In genomic region chr19:56596676-56597075, GRCh38 we compare ENCODE assay signal across 2 cellular contexts.
TF ChIP-seq lines count a peak whose summit lies in the region.

No MANE protein-coding gene starts in this region.

TF ChIP-seq in SK-N-SH, 30 proteins besides CTCF, POLR2A, EP300 and RAD21 (continued from another document):
- TF ChIP-seq USF2 (IDR thresholded peaks at IDR 0.05; ENCODE audit: borderline replicate concordance, low read depth, low read length) (no peak), RCOR1 (IDR thresholded peaks at IDR 0.05; ENCODE audit: low read length) (no peak), NRF1 (IDR thresholded peaks at IDR 0.05; ENCODE audit: low read depth, low read length) (no peak), GABPA (IDR thresholded peaks at IDR 0.05; ENCODE audit: low read depth) (no peak), PBX3 (IDR thresholded peaks at IDR 0.05) (no peak), TAF1 (IDR thresholded peaks at IDR 0.05; ENCODE audit: borderline replicate concordance, low read depth, low read length) (no peak), USF1 (IDR thresholded peaks at IDR 0.05; ENCODE audit: borderline replicate concordance, low read depth) (no peak), EZH2phosphoT487 (IDR thresholded peaks at IDR 0.05; ENCODE audit: borderline replicate concordance, low read depth) (no peak), SIN3A (IDR thresholded peaks at IDR 0.05; ENCODE audit: borderline replicate concordance, low read depth, low read length) (no peak), MEF2A (IDR thresholded peaks at IDR 0.05; ENCODE audit: borderline replicate concordance, low read depth) (no peak), IRF3 (IDR thresholded peaks at IDR 0.05; ENCODE audit: low read depth, low read length) (no peak), MAX (IDR thresholded peaks at IDR 0.05; ENCODE audit: low read depth) (no peak), GATA2 (CRISPR knock-in tag; IDR thresholded peaks at IDR 0.05) (no peak), NFIC (IDR thresholded peaks at IDR 0.05; ENCODE audit: borderline replicate concordance) (no peak)

TF ChIP-seq in SK-N-SH treated with all-trans-retinoic acid at 6 μM for 48 hours, 23 proteins besides CTCF, POLR2A, EP300 and RAD21 (continued from another document):
- TF ChIP-seq PATZ1 (CRISPR knock-in tag; IDR thresholded peaks at IDR 0.05; ENCODE audit: borderline replicate concordance) (no peak), ZNF70 (CRISPR knock-in tag; IDR thresholded peaks at IDR 0.05) (no peak), ARNTL (CRISPR knock-in tag; IDR thresholded peaks at IDR 0.05; ENCODE audit: borderline replicate concordance, low read depth) (no peak), ESRRG (CRISPR knock-in tag; IDR thresholded peaks at IDR 0.05) (no peak), ZC3H10 (CRISPR knock-in tag; IDR thresholded peaks at IDR 0.05) (no peak), ZNF8 (CRISPR knock-in tag; IDR thresholded peaks at IDR 0.05) (no peak), ZFP3 (CRISPR knock-in tag; IDR thresholded peaks at IDR 0.05) (no peak), PPARA (CRISPR knock-in tag; IDR thresholded peaks at IDR 0.05; ENCODE audit: borderline replicate concordance) (no peak), OSR1 (CRISPR knock-in tag; IDR thresholded peaks at IDR 0.05) (no peak), TOX (CRISPR knock-in tag; IDR thresholded peaks at IDR 0.05; ENCODE audit: borderline replicate concordance) (no peak), CREB5 (CRISPR knock-in tag; IDR thresholded peaks at IDR 0.05; ENCODE audit: low read depth) (no peak)
